Comparison of ENCODE assay signal across 8 cellular contexts in genomic region chr6:142819603-142820335, GRCh38.
DNase-seq lines count a peak whose midpoint lies in the region; ATAC-seq, FAIRE-seq and TF ChIP-seq lines count a peak whose summit lies in the region.

No MANE protein-coding gene starts in this region.

- H3K27ac ChIP-seq in esophagus (ENCODE audit: low read depth in 2 of 2, low read length in 1 of 2) (peak overlapping the region; percentile 16 to 55), pancreas (peak overlapping the region in 2 of 4 donors; percentile 41 to 66)

- intact Hi-C loops in pancreas (cut with DNase I) = no loop called here

- peak; percentile 73 for DNase-seq in DMS153 treated with DMSO at 0.1 percent for 48 hours (lab: John Stamatoyannopoulos, UW; ENCODE audit: unreplicated experiment)
- peak; percentile 29 for DNase-seq in activated CD4-positive, CD25-positive, alpha-beta regulatory T cell treated with anti-CD3 and anti-CD28 coated beads, Interleukin-2, amount 50 U/mL, for 72 hours
- no peak for DNase-seq in pancreas
- no peak for DNase-seq in NCI-H1092 (lab: John Stamatoyannopoulos, UW)
- DNase-seq in NCI-H69 (lab: John Stamatoyannopoulos, UW) = no peak

- H3K9me3 ChIP-seq in esophagus (ENCODE audit: control insufficient read depth in 2 of 2, insufficient read depth in 1 of 2, low read depth in 1 of 2, low read length in 1 of 2) (no peaks in the 10 kb centered on the region), pancreas (no peaks in the 10 kb centered on the region)

- TF ChIP-seq CTCF in pancreas (IDR thresholded peaks at IDR 0.05) = no peak

- no peak for FAIRE-seq in pancreas (lab: Jason Lieb, UNC)

- H3K36me3 ChIP-seq in esophagus (ENCODE audit: control insufficient read depth in 2 of 2, insufficient read depth in 2 of 2, low read length in 1 of 2) = no peaks in the 10 kb centered on the region
- no peaks in the 10 kb centered on the region for H3K36me3 ChIP-seq in pancreas

- ATAC-seq in GM19468 (IDR thresholded peaks at IDR 0.05; ENCODE audit: extremely low read depth, unreplicated experiment) = peak; percentile 57
- ATAC-seq in HG03571 (IDR thresholded peaks at IDR 0.05; ENCODE audit: unreplicated experiment) = peak; percentile 60
- ATAC-seq in pancreas = peak in 3 of 4 donors; percentile 53 to 75 (median 64)

- WGBS in esophagus, 2 donors = 35 to 38% methylated on average over 8 of the region's 8 CpGs
- WGBS in pancreas, 2 donors = 44 to 45% methylated on average over 8 of the region's 8 CpGs

- H3K27me3 ChIP-seq in esophagus (ENCODE audit: control insufficient read depth in 1 of 2, insufficient read depth in 2 of 2, low read length in 2 of 2) (no peaks in the 10 kb centered on the region), pancreas (no peaks in the 10 kb centered on the region)

- H3K4me1 ChIP-seq in esophagus (ENCODE audit: control insufficient read depth in 2 of 2, insufficient read depth in 2 of 2, low read length in 1 of 2) (peaks cover 5 to 7% of the 10 kb centered on the region in 2 donors), pancreas (peaks cover 5 to 21% (median 14%) of the 10 kb centered on the region in 3 donors)

- H3K4me3 ChIP-seq in esophagus (ENCODE audit: low read depth in 1 of 2, low read length in 2 of 2) (peak overlapping the region in 1 of 2 donors; percentile 50), pancreas (peak overlapping the region in 1 of 4 donors; percentile 24)

Comparison
In these comparisons a context has a peak if more than half of its experiments do, and no peak if none do; other contexts are left out.
1. DNase-seq: peak in DMS153 treated with DMSO at 0.1 percent for 48 hours (single experiment) and activated CD4-positive, CD25-positive, alpha-beta regulatory T cell treated with anti-CD3 and anti-CD28 coated beads, Interleukin-2, amount 50 U/mL, for 72 hours (single experiment); none in pancreas (0 of 6), NCI-H1092 (single experiment) and NCI-H69 (single experiment).
2. Peak in every context shown above with its lines, with median percentiles within 50 percentile points of each other: ATAC-seq.